Comparison of ENCODE assay signal across 14 cellular contexts in the genomic region with DNA sequence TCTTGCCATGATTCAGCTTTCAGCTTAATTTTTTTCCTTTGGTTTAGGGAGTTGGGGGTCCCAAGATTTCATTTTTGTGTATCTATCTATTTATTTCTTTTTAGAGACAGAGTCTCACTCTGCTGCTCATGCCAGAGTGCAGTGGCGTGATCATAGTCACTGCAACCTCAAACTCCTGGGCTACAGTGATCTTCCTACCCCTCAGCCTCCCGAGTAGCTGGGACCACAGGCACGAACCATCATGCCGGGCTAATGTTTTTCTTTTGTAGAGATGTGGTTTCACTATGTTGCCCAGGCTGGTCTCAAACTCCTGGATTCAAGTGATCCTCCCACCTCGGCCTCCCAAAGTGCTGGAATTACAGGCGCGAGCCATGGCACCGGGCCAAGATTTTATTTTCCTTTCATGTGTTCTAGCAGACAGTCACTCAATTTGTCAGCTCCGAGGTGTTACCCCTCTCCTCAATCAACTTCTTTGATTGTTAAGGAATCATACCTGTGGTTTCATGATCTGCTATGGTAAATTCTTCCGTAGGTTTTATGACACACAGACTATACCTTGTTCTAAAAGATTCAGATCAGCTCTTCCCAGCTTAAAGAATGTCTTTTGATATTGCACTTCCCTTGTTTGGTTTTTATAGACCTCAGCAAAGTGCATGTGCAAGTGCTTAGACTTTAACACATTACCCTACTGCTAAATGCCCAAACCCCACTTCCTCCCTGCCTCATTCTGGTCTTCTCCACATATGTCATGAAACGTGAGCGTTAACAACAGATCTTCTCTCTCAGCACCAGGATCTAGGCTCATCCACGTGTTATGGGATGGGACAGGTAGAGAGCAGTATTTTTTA. TPM values are rescaled to one million over a fixed set of nuclear protein-coding genes. Genes with fewer than 3 reads are reported as not detected.
A peak's percentile ranks its signal among the peaks of the same experiment; 100 is the strongest.
DNase-seq lines count a peak whose midpoint lies in the region; ATAC-seq and TF ChIP-seq lines count a peak whose summit lies in the region.
"Had no signal": no experiment of that assay in that cellular context is flagged by ENCODE, and none has a peak within 500 bp of the region (broad histone marks: within the 10 kb centered on the region; RNA-seq: fewer than 3 reads in every experiment).

No MANE protein-coding gene starts in this region.

- no peaks in the 10 kb centered on the region for H3K27me3 ChIP-seq in effector memory CD4-positive, alpha-beta T cell (replicated peaks; ENCODE audit: control insufficient read depth, insufficient read depth, low read length, poor library complexity, severe bottlenecking)
- H3K27me3 ChIP-seq in BE2C: peaks cover 34% of the 10 kb centered on the region
- H3K27me3 ChIP-seq in trophoblast cell (ENCODE audit: insufficient read depth, low read length): no peaks in the 10 kb centered on the region
- H3K27me3 ChIP-seq: right lobe of liver had no signal

- peak; percentile 59 for DNase-seq in activated CD4-positive, alpha-beta T cell treated with anti-CD3 and anti-CD28 coated beads for 36 hours
- no peak for DNase-seq in activated CD4-positive, alpha-beta T cell treated with anti-CD3 and anti-CD28 coated beads for 1 hour
- peak; percentile 47 for DNase-seq in activated CD8-positive, alpha-beta memory T cell treated with anti-CD3 and anti-CD28 coated beads, Interleukin-2, amount 50 U/mL, for 1 hour (ENCODE audit: extremely low read depth)
- DNase-seq in effector memory CD4-positive, alpha-beta T cell: peak in 1 of 3 donors; percentile 32
- DNase-seq in stimulated activated naive CD8-positive, alpha-beta T cell treated with anti-CD3 and anti-CD28 coated beads, Interleukin-15, Interleukin-2, amounts not matched to agents 100 U/mL and 50 U/mL, for 24 hours: peak; percentile 48
- DNase-seq in BE2C (no peak), trophoblast cell (no peak)
- DNase-seq: KG1, left cardiac atrium had no signal

- no peak overlapping the region for H4K91ac ChIP-seq in trophoblast cell (ENCODE audit: low read depth, low read length)

- H3K4me1 ChIP-seq in effector memory CD4-positive, alpha-beta T cell (ENCODE audit: control insufficient read depth, insufficient read depth, low read length, poor library complexity, severe bottlenecking): peaks cover 24% of the 10 kb centered on the region
- H3K4me1 ChIP-seq in BE2C (no peaks in the 10 kb centered on the region), trophoblast cell (ENCODE audit: control insufficient read depth in 1 of 2, insufficient read depth in 2 of 2, low read length in 2 of 2) (no peaks in the 10 kb centered on the region)
- H3K4me1 ChIP-seq: A549, breast epithelium, right lobe of liver had no signal

- H3K18ac ChIP-seq in trophoblast cell (ENCODE audit: low read length): no peak overlapping the region

- no peak overlapping the region for H3K4me3 ChIP-seq in effector memory CD4-positive, alpha-beta T cell (ENCODE audit: insufficient read depth, low read depth, low read length, poor library complexity, severe bottlenecking)
- H3K4me3 ChIP-seq in BE2C (ENCODE audit: low read depth, low read length): no peak overlapping the region
- no peak overlapping the region for H3K4me3 ChIP-seq in trophoblast cell (ENCODE audit: low read depth, low read length)
- H3K4me3 ChIP-seq: A549, breast epithelium, right lobe of liver had no signal

- H3K4ac ChIP-seq in trophoblast cell (ENCODE audit: low read depth, low read length): no peak overlapping the region

- no peak overlapping the region for H3K14ac ChIP-seq in trophoblast cell (ENCODE audit: low read length)

- no peaks in the 10 kb centered on the region for H3K27me3 Mint-ChIP-seq in activated CD4-positive, alpha-beta T cell treated with anti-CD3 and anti-CD28 coated beads for 36 hours

- no peaks in the 10 kb centered on the region for H3K36me3 Mint-ChIP-seq in activated CD4-positive, alpha-beta T cell treated with anti-CD3 and anti-CD28 coated beads for 36 hours (ENCODE audit: low read depth)

- H3K9ac ChIP-seq in trophoblast cell (ENCODE audit: low read length): no peak overlapping the region

- H3K36me3 ChIP-seq in effector memory CD4-positive, alpha-beta T cell (ENCODE audit: control insufficient read depth, insufficient read depth, low read length): no peaks in the 10 kb centered on the region
- H3K36me3 ChIP-seq in BE2C (no peaks in the 10 kb centered on the region), trophoblast cell (ENCODE audit: control insufficient read depth in 1 of 2, insufficient read depth in 2 of 2, low read length in 2 of 2) (no peaks in the 10 kb centered on the region)
- H3K36me3 ChIP-seq: breast epithelium, right lobe of liver had no signal

- H3K4me1 Mint-ChIP-seq in activated CD4-positive, alpha-beta T cell treated with anti-CD3 and anti-CD28 coated beads for 36 hours: peaks cover 46% of the 10 kb centered on the region

- intact Hi-C loops in activated CD4-positive, alpha-beta T cell treated with anti-CD3 and anti-CD28 coated beads for 36 hours (cut with DNase I, micrococcal nuclease): no loop called here

- H3K27ac ChIP-seq in effector memory CD4-positive, alpha-beta T cell (ENCODE audit: insufficient read depth, low read length, poor library complexity, severe bottlenecking): peak overlapping the region; percentile 70
- no peak overlapping the region for H3K27ac ChIP-seq in trophoblast cell (ENCODE audit: low read depth, low read length)
- H3K27ac ChIP-seq: A549, breast epithelium, right lobe of liver had no signal

- H3K9me3 ChIP-seq in effector memory CD4-positive, alpha-beta T cell (ENCODE audit: control insufficient read depth, low read length): no peaks in the 10 kb centered on the region
- no peaks in the 10 kb centered on the region for H3K9me3 ChIP-seq in BE2C
- no peaks in the 10 kb centered on the region for H3K9me3 ChIP-seq in trophoblast cell (ENCODE audit: insufficient read depth, low read depth, low read length)
- H3K9me3 ChIP-seq: A549, breast epithelium, right lobe of liver had no signal

- H3K9me3 Mint-ChIP-seq in activated CD4-positive, alpha-beta T cell treated with anti-CD3 and anti-CD28 coated beads for 36 hours (ENCODE audit: low read depth): no peaks in the 10 kb centered on the region

- H2AFZ ChIP-seq in trophoblast cell (ENCODE audit: insufficient read depth, low read length, poor library complexity): no peak overlapping the region

- CTCF ChIA-PET in activated CD4-positive, alpha-beta T cell treated with anti-CD3 and anti-CD28 coated beads for 36 hours (lab: Charles Lee): interaction anchor here (0.6 to 1.2 kb wide), 6 partner anchors 10 to 395 kb away, joined by 3 to 4 read pairs (median 3); no protein-coding TSS in a partner anchor

- ATAC-seq in activated CD4-positive, alpha-beta T cell treated with anti-CD3 and anti-CD28 coated beads for 36 hours: peak; percentile 65
- ATAC-seq in stimulated activated naive CD8-positive, alpha-beta T cell treated with anti-CD3 and anti-CD28 coated beads, Interleukin-15, Interleukin-2, amounts not matched to agents 100 U/mL and 50 U/mL, for 24 hours: peak; percentile 57
- ATAC-seq in HG03460 (IDR thresholded peaks at IDR 0.05; ENCODE audit: unreplicated experiment): no peak
- ATAC-seq: A549 had no signal

- no peak overlapping the region for H3K23ac ChIP-seq in trophoblast cell (ENCODE audit: low read length)

- H3K4me2 ChIP-seq in trophoblast cell (ENCODE audit: low read length): no peak overlapping the region
- H3K4me2 ChIP-seq: A549 had no signal

- no CpG with 5 or more reads among the region's 13 CpGs for WGBS in trophoblast cell (ENCODE audit: extremely low coverage, insufficient coverage, insufficient read length)

- H2BK120ac ChIP-seq in trophoblast cell (ENCODE audit: insufficient read depth, low read length, poor library complexity): no peak overlapping the region

- no peak for TF ChIP-seq CTCF in BE2C (IDR thresholded peaks at IDR 0.05; ENCODE audit: low read depth, low read length)

- H2BK12ac ChIP-seq in trophoblast cell (ENCODE audit: low read length): no peak overlapping the region

- H3K27ac Mint-ChIP-seq in activated CD4-positive, alpha-beta T cell treated with anti-CD3 and anti-CD28 coated beads for 36 hours: peak overlapping the region; percentile 57

- no peak overlapping the region for H2AK5ac ChIP-seq in trophoblast cell (ENCODE audit: low read length)

- no peak overlapping the region for H4K8ac ChIP-seq in trophoblast cell (ENCODE audit: low read depth, low read length)

- H3K4me3 Mint-ChIP-seq in activated CD4-positive, alpha-beta T cell treated with anti-CD3 and anti-CD28 coated beads for 36 hours: peak overlapping the region; percentile 13

- POLR2A ChIA-PET in activated CD4-positive, alpha-beta T cell treated with anti-CD3 and anti-CD28 coated beads for 36 hours (lab: Charles Lee): interaction anchor here (0.6 to 0.7 kb wide), 2 partner anchors 209 to 327 kb away, joined by 3 to 4 read pairs; no protein-coding TSS in a partner anchor

- H3K79me1 ChIP-seq in trophoblast cell (ENCODE audit: low read length): no peaks in the 10 kb centered on the region

- H2BK5ac ChIP-seq in trophoblast cell (ENCODE audit: low read depth, low read length, poor library complexity): no peak overlapping the region

- no peak overlapping the region for H4K12ac ChIP-seq in trophoblast cell (ENCODE audit: low read depth, low read length)

- H3K79me2 ChIP-seq in trophoblast cell (ENCODE audit: control insufficient read depth, insufficient read depth, low read length, poor library complexity): no peaks in the 10 kb centered on the region

RNA-seq across cellular contexts. Expression of a gene that starts 13.0 kb away (rescaled TPM):
- under 1 TPM in 1 of 2 experiments, not detected in 1; 0.07 TPM for total RNA-seq in activated CD4-positive, alpha-beta T cell treated with anti-CD3 and anti-CD28 coated beads for 36 hours
- polyA plus RNA-seq in BE2C (2012; ENCODE audit: insufficient read depth, insufficient read length, low read depth): not detected
- 0.05 and 0.11 TPM in 2 replicates for polyA plus RNA-seq in trophoblast cell (2013)
- total RNA-seq: breast epithelium had no signal
- polyA plus RNA-seq: A549 had no signal

RNA-seq across cellular contexts. Expression of a gene that starts 18.5 kb away (rescaled TPM):
- 10 to 100 TPM; 38.1 to 40.6 TPM for total RNA-seq in activated CD4-positive, alpha-beta T cell treated with anti-CD3 and anti-CD28 coated beads for 36 hours
- 78.1 TPM for polyA plus RNA-seq in BE2C (2012; ENCODE audit: insufficient read depth, insufficient read length, low read depth)
- 5.6 and 5.9 TPM in 2 replicates for polyA plus RNA-seq in trophoblast cell (2013)

RNA-seq across cellular contexts. Expression of a gene that starts 33.6 kb away (rescaled TPM):
- total RNA-seq in activated CD4-positive, alpha-beta T cell treated with anti-CD3 and anti-CD28 coated beads for 36 hours: not detected
- polyA plus RNA-seq in BE2C (2012; ENCODE audit: insufficient read depth, insufficient read length, low read depth): not detected
- polyA plus RNA-seq in trophoblast cell (2013): not detected in 2 replicates
- total RNA-seq: breast epithelium, left cardiac atrium, right lobe of liver, ureter had no signal
- polyA plus RNA-seq: A549 had no signal

RNA-seq across cellular contexts. Expression of a gene that starts 39.2 kb away (rescaled TPM):
- not detected for total RNA-seq in activated CD4-positive, alpha-beta T cell treated with anti-CD3 and anti-CD28 coated beads for 36 hours
- polyA plus RNA-seq in BE2C (2012; ENCODE audit: insufficient read depth, insufficient read length, low read depth): not detected
- polyA plus RNA-seq in trophoblast cell (2013): not detected in 2 replicates
- total RNA-seq: breast epithelium, left cardiac atrium, right lobe of liver, ureter had no signal
- polyA plus RNA-seq: A549 had no signal

RNA-seq across cellular contexts. Expression of a gene that starts 40.9 kb away (rescaled TPM):
- total RNA-seq in activated CD4-positive, alpha-beta T cell treated with anti-CD3 and anti-CD28 coated beads for 36 hours: 10 to 100 TPM; 19.9 to 31.8 TPM
- 5.4 TPM for polyA plus RNA-seq in BE2C (2012; ENCODE audit: insufficient read depth, insufficient read length, low read depth)
- polyA plus RNA-seq in trophoblast cell (2013): 5.0 and 5.4 TPM in 2 replicates

Comparison
In these comparisons a context has a peak if more than half of its experiments do, and no peak if none do; other contexts are left out.
1. DNase-seq: peak in activated CD4-positive, alpha-beta T cell treated with anti-CD3 and anti-CD28 coated beads for 36 hours (single experiment), activated CD8-positive, alpha-beta memory T cell treated with anti-CD3 and anti-CD28 coated beads, Interleukin-2, amount 50 U/mL, for 1 hour (single experiment) and stimulated activated naive CD8-positive, alpha-beta T cell treated with anti-CD3 and anti-CD28 coated beads, Interleukin-15, Interleukin-2, amounts not matched to agents 100 U/mL and 50 U/mL, for 24 hours (single experiment); none in activated CD4-positive, alpha-beta T cell treated with anti-CD3 and anti-CD28 coated beads for 1 hour (single experiment), BE2C (single experiment) and trophoblast cell (0 of 2).